ENCODE assay signal across 9 cellular contexts in genomic region chr5:34523382-34523716, GRCh38.
A peak's percentile ranks its signal among the peaks of the same experiment; 100 is the strongest.
DNase-seq lines count a peak whose midpoint lies in the region; ATAC-seq and TF ChIP-seq lines count a peak whose summit lies in the region.
"Had no signal": no experiment of that assay in that cellular context is flagged by ENCODE, and none has a peak within 500 bp of the region (broad histone marks: within the 10 kb centered on the region; RNA-seq: fewer than 3 reads in every experiment).

No MANE protein-coding gene starts in this region.

- ATAC-seq in GM18909 (IDR thresholded peaks at IDR 0.05; ENCODE audit: poor library complexity, unreplicated experiment) (peak; percentile 6), HG03159 (IDR thresholded peaks at IDR 0.05; ENCODE audit: unreplicated experiment) (peak; percentile 5), GM19035 (IDR thresholded peaks at IDR 0.05; ENCODE audit: unreplicated experiment) (no peak)

- peaks cover 8 to 33% (median 17%) of the 10 kb centered on the region in 6 donors for H3K4me1 ChIP-seq in spleen

- 2 to 5% (median 4%) methylated on average over 1 of the region's 1 CpG for WGBS in spleen, 5 donors

- no peaks in the 10 kb centered on the region for H3K9me3 ChIP-seq in spleen

- no peaks in the 10 kb centered on the region for H3K27me3 ChIP-seq in brain microvascular endothelial cell (replicated peaks)
- H3K27me3 ChIP-seq in spleen (replicated peaks in 1 of 7), result no peaks in the 10 kb centered on the region

- H3K36me3 ChIP-seq in brain microvascular endothelial cell (replicated peaks), result no peaks in the 10 kb centered on the region
- no peaks in the 10 kb centered on the region for H3K36me3 ChIP-seq in spleen

- intact Hi-C loops in spleen (cut with DNase I; ENCODE audit: low total_unique reads), result loop anchor here (5.0 to 10.0 kb wide), 2 partner anchors 131 to 374 kb away; partner anchors contain the start of gene RAI14

- in situ Hi-C loops in brain microvascular endothelial cell (cut with HindIII; ENCODE audit: low pct_ligation_motif_present, low sequenced_read_pairs), result no loop called here

- no peak for TF ChIP-seq CTCF in brain microvascular endothelial cell (IDR thresholded peaks at IDR 0.05; ENCODE audit: low read depth, low read length, missing control alignments)
- TF ChIP-seq CTCF in spleen (IDR thresholded peaks at IDR 0.05 in 8 of 11, conservative IDR thresholded peaks at IDR 0.05 in 3 of 11), result no peak

- H3K27ac ChIP-seq in brain microvascular endothelial cell (peak overlapping the region; percentile 83), spleen (peak overlapping the region in 5 of 8 donors; percentile 6 to 59 (median 26))

- H3K4me3 ChIP-seq in brain microvascular endothelial cell (ENCODE audit: low read depth, low read length) (no peak overlapping the region), spleen (no peak overlapping the region)

- no peak for TF ChIP-seq POLR2A in spleen (IDR thresholded peaks at IDR 0.05)

- DNase-seq in brain microvascular endothelial cell (no peak), spleen (no peak), NCI-H1694 (lab: John Stamatoyannopoulos, UW) (no peak), NCI-H1092 treated with DMSO at 0.1 percent for 48 hours (lab: John Stamatoyannopoulos, UW) (no peak)
- no peak for DNase-seq in activated CD4-positive, alpha-beta T cell treated with anti-CD3 and anti-CD28 coated beads, Interleukin-2, amount 50 U/mL, for 4 hours
- DNase-seq: NCI-H2029 treated with DMSO at 0.1 percent for 48 hours had no signal
